9 cellular contexts compared by ENCODE assay signal in genomic region chr4:153488719-153489384, GRCh38. TPM values are rescaled to one million over a fixed set of nuclear protein-coding genes. Genes with fewer than 3 reads are reported as not detected.
A peak's percentile ranks its signal among the peaks of the same experiment; 100 is the strongest.
DNase-seq lines count a peak whose midpoint lies in the region; ATAC-seq lines count a peak whose summit lies in the region.
"Had no signal": no experiment of that assay in that cellular context is flagged by ENCODE, and none has a peak within 500 bp of the region (broad histone marks: within the 10 kb centered on the region; RNA-seq: fewer than 3 reads in every experiment).

No MANE protein-coding gene starts in this region.

- H4K8ac ChIP-seq in neuronal stem cell (ENCODE audit: low read depth, low read length) = no peak overlapping the region

- no peak overlapping the region for H3K23ac ChIP-seq in neuronal stem cell (ENCODE audit: low read depth, low read length, poor library complexity)

- H4K91ac ChIP-seq in neuronal stem cell (ENCODE audit: low read depth, low read length, poor library complexity) = no peak overlapping the region

- H3K27ac ChIP-seq in HUES6 (ENCODE audit: low read depth, low read length) (peak overlapping the region; percentile 64; the same call in 1 of the 2 replicates), neuronal stem cell (replicated peaks; ENCODE audit: low read length) (no peak overlapping the region)

- no peaks in the 10 kb centered on the region for H3K27me3 ChIP-seq in HUES6 (ENCODE audit: control insufficient read depth, insufficient read depth, low read length)
- no peaks in the 10 kb centered on the region for H3K27me3 ChIP-seq in neuronal stem cell (ENCODE audit: control insufficient read depth in 3 of 3, insufficient read depth in 3 of 3, low read depth in 1 of 3, low read length in 3 of 3)

- DNase-seq in GF-D8 (lab: John Stamatoyannopoulos, UW) (peak; percentile 38), anterior cingulate cortex (lab: John Stamatoyannopoulos, UW) (peak in 43 of 58 donors; percentile 9 to 67 (median 29)), lung microvascular endothelial cell (ENCODE audit: low read depth in 2 of 2) (peak; percentile 63 to 72), neuronal stem cell (ENCODE audit: low spot score) (no peak), NCI-H748 (lab: John Stamatoyannopoulos, UW; ENCODE audit: unreplicated experiment) (no peak), SIG-M5 (lab: John Stamatoyannopoulos, UW) (no peak)

- no peak overlapping the region for H2BK120ac ChIP-seq in neuronal stem cell (ENCODE audit: low read depth, low read length)

- no peaks in the 10 kb centered on the region for H3K36me3 ChIP-seq in HUES6 (ENCODE audit: control insufficient read depth, insufficient read depth, low read length)
- H3K36me3 ChIP-seq in neuronal stem cell (replicated peaks in 1 of 2; ENCODE audit: control insufficient read depth in 2 of 2, insufficient read depth in 2 of 2, low read length in 2 of 2) = no peaks in the 10 kb centered on the region

- ATAC-seq in GM21423 (IDR thresholded peaks at IDR 0.05; ENCODE audit: unreplicated experiment) = peak; percentile 33
- ATAC-seq: K562 had no signal

- H3K18ac ChIP-seq in neuronal stem cell (ENCODE audit: low read length) = no peak overlapping the region

- no peaks in the 10 kb centered on the region for H3K9me3 ChIP-seq in HUES6 (ENCODE audit: control insufficient read depth, insufficient read depth, low read depth, low read length)
- peaks cover 0 to 2% of the 10 kb centered on the region in 2 donors for H3K9me3 ChIP-seq in neuronal stem cell (replicated peaks in 1 of 2; ENCODE audit: control insufficient read depth in 2 of 2, insufficient read depth in 1 of 2, low read depth in 1 of 2, low read length in 2 of 2)

- no peak overlapping the region for H3K4ac ChIP-seq in neuronal stem cell (ENCODE audit: low read length)

- no peak overlapping the region for H3K4me3 ChIP-seq in HUES6 (ENCODE audit: low read depth, low read length)
- H3K4me3 ChIP-seq in neuronal stem cell (ENCODE audit: low read length in 2 of 2) = no peak overlapping the region
- H3K4me3 ChIP-seq: K562 had no signal

- no CpG with 5 or more reads among the region's 22 CpGs for WGBS in neuronal stem cell (ENCODE audit: extremely low coverage in 2 of 2, insufficient read length in 2 of 2, insufficient replicate concordance in 1 of 2), 2 donors

- H3K79me1 ChIP-seq in neuronal stem cell (ENCODE audit: low read depth, low read length) = no peaks in the 10 kb centered on the region

- no peak overlapping the region for H2BK15ac ChIP-seq in neuronal stem cell (ENCODE audit: low read length)

- peak overlapping the region; percentile 65 for H3K9ac ChIP-seq in HUES6 (ENCODE audit: low read length)
- H3K9ac ChIP-seq in neuronal stem cell (ENCODE audit: low read depth, low read length, poor library complexity) = no peak overlapping the region

- H3K4me2 ChIP-seq in neuronal stem cell (ENCODE audit: insufficient read depth, low read length, poor library complexity, severe bottlenecking) = no peak overlapping the region

- H2BK5ac ChIP-seq in neuronal stem cell (ENCODE audit: low read length) = no peak overlapping the region

- H2BK12ac ChIP-seq in neuronal stem cell (ENCODE audit: low read length) = no peak overlapping the region

- no peak overlapping the region for H2AK5ac ChIP-seq in neuronal stem cell (ENCODE audit: low read depth, low read length)

- H3K14ac ChIP-seq in neuronal stem cell (ENCODE audit: low read length) = no peak overlapping the region

- H2AFZ ChIP-seq in neuronal stem cell (ENCODE audit: low read length) = no peak overlapping the region

- peaks cover 52% of the 10 kb centered on the region for H3K4me1 ChIP-seq in HUES6 (ENCODE audit: control insufficient read depth, insufficient read depth, low read length)
- peaks cover 21 to 23% of the 10 kb centered on the region in 2 donors for H3K4me1 ChIP-seq in neuronal stem cell (ENCODE audit: control insufficient read depth in 2 of 2, insufficient read depth in 1 of 2, low read depth in 1 of 2, low read length in 2 of 2)

RNA-seq across cellular contexts. Expression of gene TMEM131L, which starts 22.7 kb away (rescaled TPM):
- total RNA-seq in lung microvascular endothelial cell = 11.7 and 12.6 TPM in 2 replicates
- polyA plus RNA-seq in neuronal stem cell (2013, experiment 1 of 2) = 10.3 TPM
- polyA plus RNA-seq in neuronal stem cell (2013, experiment 2 of 2) = 10.2 TPM

Comparison
In these comparisons a context has a peak if more than half of its experiments do, and no peak if none do; other contexts are left out.
1. DNase-seq: peak in GF-D8 (single experiment), anterior cingulate cortex (43 of 58) and lung microvascular endothelial cell (2 of 2); none in neuronal stem cell (single experiment), NCI-H748 (single experiment) and SIG-M5 (single experiment).